ENCODE assay signal across 9 cellular contexts in the genomic region with DNA sequence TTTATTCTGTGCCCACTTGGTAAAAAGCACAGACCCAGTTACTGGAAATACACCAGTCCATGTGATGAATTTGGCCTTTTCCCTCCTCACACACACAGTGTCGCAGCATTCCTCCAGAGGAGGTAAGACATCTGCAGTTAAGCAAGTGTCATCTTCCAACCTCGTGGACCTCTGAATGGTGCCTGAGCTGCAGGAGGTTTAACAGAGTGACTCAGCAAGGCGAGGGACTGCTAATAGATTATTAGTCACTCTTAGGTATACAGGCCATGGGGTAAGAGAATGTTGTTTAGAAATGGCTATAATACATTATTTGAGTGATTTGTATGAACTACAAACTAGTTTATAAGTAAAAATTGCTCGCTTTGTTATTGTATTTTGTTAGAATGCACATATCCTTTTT. TPM values are rescaled to one million over a fixed set of nuclear protein-coding genes. Genes with fewer than 3 reads are reported as not detected.
DNase-seq lines count a peak whose midpoint lies in the region; TF ChIP-seq lines count a peak whose summit lies in the region.
"Had no signal": no experiment of that assay in that cellular context is flagged by ENCODE, and none has a peak within 500 bp of the region (broad histone marks: within the 10 kb centered on the region; RNA-seq: fewer than 3 reads in every experiment).

No MANE protein-coding gene starts in this region.

- no peaks in the 10 kb centered on the region for H3K36me3 ChIP-seq in mesendoderm (ENCODE audit: control insufficient read depth, insufficient read depth, low read length)
- H3K36me3 ChIP-seq in uterus, result no peaks in the 10 kb centered on the region

- peak; percentile 16 for DNase-seq in GM03348 (ENCODE audit: low spot score)
- DNase-seq in M059J (ENCODE audit: low read depth), result peak; percentile 66
- peak; percentile 76 for DNase-seq in choroid plexus epithelial cell (ENCODE audit: low read depth)
- peak; percentile 82 for DNase-seq in mesendoderm
- no peak for DNase-seq in uterus
- no peak for DNase-seq in COLO668 (lab: John Stamatoyannopoulos, UW; ENCODE audit: unreplicated experiment)
- no peak for DNase-seq in NCI-H748 treated with DMSO at 0.1 percent for 48 hours (lab: John Stamatoyannopoulos, UW)
- DNase-seq: activated CD4-positive, CD25-positive, alpha-beta regulatory T cell; activated naive CD4-positive, alpha-beta T cell treated with anti-CD3 and anti-CD28 coated beads for 36 hours had no signal

- no peak overlapping the region for H3K4me3 ChIP-seq in choroid plexus epithelial cell (ENCODE audit: low read depth, low read length)
- H3K4me3 ChIP-seq in mesendoderm (ENCODE audit: low read length), result no peak overlapping the region
- H3K4me3 ChIP-seq in uterus, result no peak overlapping the region

- no peak overlapping the region for H2BK15ac ChIP-seq in mesendoderm (replicated peaks; ENCODE audit: low read depth)

- no peak overlapping the region for H2BK120ac ChIP-seq in mesendoderm (ENCODE audit: low read depth, low read length)

- H4K8ac ChIP-seq in mesendoderm (ENCODE audit: low read depth, low read length), result no peak overlapping the region

- no peak overlapping the region for H4K5ac ChIP-seq in mesendoderm (ENCODE audit: low read length)

- no peak overlapping the region for H2BK5ac ChIP-seq in mesendoderm (ENCODE audit: low read length)

- no peak overlapping the region for H3K18ac ChIP-seq in mesendoderm (ENCODE audit: low read length)

- TF ChIP-seq CTCF in choroid plexus epithelial cell (conservative IDR thresholded peaks at IDR 0.05; ENCODE audit: low read depth, low read length) (no peak), uterus (IDR thresholded peaks at IDR 0.05) (no peak)

- no peaks in the 10 kb centered on the region for H3K4me1 ChIP-seq in mesendoderm (ENCODE audit: control insufficient read depth, low read depth, low read length)
- no peaks in the 10 kb centered on the region for H3K4me1 ChIP-seq in uterus

- H3K4me2 ChIP-seq in mesendoderm (ENCODE audit: low read length), result no peak overlapping the region

- no peak overlapping the region for H3K56ac ChIP-seq in mesendoderm (ENCODE audit: low read length)

- H3K9ac ChIP-seq in mesendoderm (ENCODE audit: low read length), result no peak overlapping the region

- intact Hi-C loops in uterus (cut with DNase I; ENCODE audit: low total_unique reads), result no loop called here

- no peak overlapping the region for H2AK5ac ChIP-seq in mesendoderm (ENCODE audit: low read length)

- no peaks in the 10 kb centered on the region for H3K9me3 ChIP-seq in uterus

- H3K79me1 ChIP-seq in mesendoderm (ENCODE audit: low read length), result no peaks in the 10 kb centered on the region

- no peak for TF ChIP-seq POLR2A in uterus (IDR thresholded peaks at IDR 0.05)

- H3K27ac ChIP-seq in mesendoderm (ENCODE audit: low read depth, low read length) (no peak overlapping the region), uterus (no peak overlapping the region)

- WGBS in mesendoderm (ENCODE audit: extremely low coverage, insufficient coverage, low lambda C conversion rate), result no CpG with 5 or more reads among the region's 4 CpGs

- no peak overlapping the region for H3K4ac ChIP-seq in mesendoderm (ENCODE audit: low read depth, low read length)

- H3K79me2 ChIP-seq in mesendoderm (ENCODE audit: control insufficient read depth, insufficient read depth, low read length), result no peaks in the 10 kb centered on the region

- H3K23ac ChIP-seq in mesendoderm (ENCODE audit: low read length), result no peak overlapping the region

- H3K27me3 ChIP-seq in mesendoderm (ENCODE audit: insufficient read depth, low read length, poor library complexity), result no peaks in the 10 kb centered on the region
- H3K27me3 ChIP-seq in uterus, result no peaks in the 10 kb centered on the region

RNA-seq across cellular contexts. Expression of a gene that starts 8.6 kb away (rescaled TPM):
- 0.30 and 0.32 TPM in 2 replicates for total RNA-seq in M059J (2014; rRNA removed; shearing (Covaris generic))
- 17.3 TPM for polyA plus RNA-seq in mesendoderm (2013, experiment 1 of 2)
- polyA plus RNA-seq in mesendoderm (2013, experiment 2 of 2), result 17.6 TPM
- 1 to 10 TPM; 1.0 to 9.8 (median 7.6) TPM for total RNA-seq in uterus

Comparison
In these comparisons a context has a peak if more than half of its experiments do, and no peak if none do; other contexts are left out.
1. DNase-seq: peak in GM03348 (single experiment), M059J (single experiment), choroid plexus epithelial cell (single experiment) and mesendoderm (single experiment); none in uterus (0 of 2), COLO668 (single experiment) and NCI-H748 treated with DMSO at 0.1 percent for 48 hours (single experiment).